18 cellular contexts compared by ENCODE assay signal in the genomic region with DNA sequence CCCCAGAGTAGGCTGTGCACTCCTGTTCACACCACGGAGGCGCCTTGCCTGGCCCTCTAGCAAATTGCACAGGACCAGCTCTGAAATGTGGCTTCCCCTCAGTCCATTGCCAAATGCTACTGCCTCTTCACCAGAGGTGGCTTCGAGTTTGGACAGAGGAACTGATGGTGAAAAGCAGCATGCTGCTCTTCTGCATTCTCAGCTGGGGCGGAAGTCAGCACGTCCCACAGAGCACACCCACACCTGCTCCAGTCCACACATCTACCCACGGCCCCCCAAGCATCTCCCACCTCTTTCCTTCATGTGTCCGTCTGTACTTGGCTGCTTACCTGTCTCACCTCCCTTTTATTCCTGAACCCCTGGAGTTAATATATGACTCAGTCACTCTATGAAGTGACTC.
"Had no signal": no experiment of that assay in that cellular context is flagged by ENCODE, and none has a peak within 500 bp of the region (broad histone marks: within the 10 kb centered on the region; RNA-seq: fewer than 3 reads in every experiment).

No MANE protein-coding gene starts in this region.

- H3K27me3 ChIP-seq: brain microvascular endothelial cell, dorsolateral prefrontal cortex, tibial nerve, uterus had no signal

- H3K4me3 Mint-ChIP-seq: activated CD4-positive, alpha-beta T cell treated with anti-CD3 and anti-CD28 coated beads, Interleukin-2, amount 10 ng/mL, durations not matched to agents 24 days and 14 days; activated naive CD4-positive, alpha-beta T cell treated with anti-CD3 and anti-CD28 coated beads for 36 hours; activated T-cell treated with anti-CD3 and anti-CD28 coated beads, Interleukin-2, amount 50 U/mL, for 4 hours; mesothelial cell of epicardium; nephron; stimulated activated naive CD8-positive, alpha-beta T cell treated with anti-CD3 and anti-CD28 coated beads, Interleukin-15, Interleukin-2, amounts not matched to agents 100 ng/mL and 50 ng/mL, for 24 hours had no signal

- ATAC-seq: activated T-cell treated with anti-CD3 and anti-CD28 coated beads, Interleukin-2, amount 50 U/mL, for 4 hours; left cardiac atrium had no signal

- DNase-seq: activated CD4-positive, alpha-beta T cell treated with anti-CD3 and anti-CD28 coated beads, Interleukin-2, amount 10 ng/mL, durations not matched to agents 24 days and 14 days; activated CD8-positive, alpha-beta memory T cell treated with anti-CD3 and anti-CD28 coated beads, Interleukin-2, amount 50 U/mL, for 4 hours; activated naive CD4-positive, alpha-beta T cell treated with anti-CD3 and anti-CD28 coated beads for 36 hours; activated T-cell treated with anti-CD3 and anti-CD28 coated beads, Interleukin-2, amount 50 U/mL, for 4 hours; brain microvascular endothelial cell; central memory CD4-positive, alpha-beta T cell; dorsolateral prefrontal cortex; foreskin melanocyte; glutamatergic neuron; hippocampal formation; left cardiac atrium; stimulated activated CD4-positive, alpha-beta T cell treated with anti-CD3 and anti-CD28 coated beads, Interleukin-2, amount 100 ng/mL, for 24 hours; T-helper 2 cell; uterus had no signal

- H3K27ac ChIP-seq: brain microvascular endothelial cell, dorsolateral prefrontal cortex, tibial nerve, uterus had no signal

- H3K9me3 Mint-ChIP-seq: activated CD4-positive, alpha-beta T cell treated with anti-CD3 and anti-CD28 coated beads, Interleukin-2, amount 10 ng/mL, durations not matched to agents 24 days and 14 days; activated naive CD4-positive, alpha-beta T cell treated with anti-CD3 and anti-CD28 coated beads for 36 hours; activated T-cell treated with anti-CD3 and anti-CD28 coated beads, Interleukin-2, amount 50 U/mL, for 4 hours; nephron; stimulated activated naive CD8-positive, alpha-beta T cell treated with anti-CD3 and anti-CD28 coated beads, Interleukin-15, Interleukin-2, amounts not matched to agents 100 ng/mL and 50 ng/mL, for 24 hours had no signal

- H3K9me3 ChIP-seq: tibial nerve, uterus had no signal

- H3K27me3 Mint-ChIP-seq: activated CD4-positive, alpha-beta T cell treated with anti-CD3 and anti-CD28 coated beads, Interleukin-2, amount 10 ng/mL, durations not matched to agents 24 days and 14 days; stimulated activated naive CD8-positive, alpha-beta T cell treated with anti-CD3 and anti-CD28 coated beads, Interleukin-15, Interleukin-2, amounts not matched to agents 100 ng/mL and 50 ng/mL, for 24 hours had no signal

- H3K4me1 Mint-ChIP-seq: nephron had no signal

- H3K36me3 ChIP-seq: uterus had no signal

- H3K4me3 ChIP-seq: dorsolateral prefrontal cortex, tibial nerve, uterus had no signal

- H3K27ac Mint-ChIP-seq: activated CD4-positive, alpha-beta T cell treated with anti-CD3 and anti-CD28 coated beads, Interleukin-2, amount 10 ng/mL, durations not matched to agents 24 days and 14 days; activated naive CD4-positive, alpha-beta T cell treated with anti-CD3 and anti-CD28 coated beads for 36 hours; mesothelial cell of epicardium; nephron; stimulated activated naive CD8-positive, alpha-beta T cell treated with anti-CD3 and anti-CD28 coated beads, Interleukin-15, Interleukin-2, amounts not matched to agents 100 ng/mL and 50 ng/mL, for 24 hours had no signal
